ENCODE assay signal across 35 cellular contexts in the genomic region with DNA sequence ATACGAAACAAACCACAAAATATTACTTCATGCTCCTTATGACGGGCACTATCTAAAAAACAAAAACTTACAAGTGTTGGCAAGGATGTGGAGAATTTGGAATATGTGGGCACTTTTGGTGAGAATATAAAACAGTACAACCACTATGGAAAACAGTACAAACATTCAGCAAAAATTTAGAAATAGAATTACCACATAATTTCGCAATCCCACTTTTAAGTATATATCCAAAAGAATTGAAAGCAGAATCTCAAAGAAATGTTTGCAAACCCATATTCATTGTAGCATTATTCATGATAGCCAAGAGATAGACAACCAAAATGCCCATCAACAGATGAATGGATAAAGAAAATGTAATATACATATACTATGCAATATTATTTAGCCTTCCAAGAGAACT.
"Had no signal": no experiment of that assay in that cellular context is flagged by ENCODE, and none has a peak within 500 bp of the region (broad histone marks: within the 10 kb centered on the region; RNA-seq: fewer than 3 reads in every experiment).

No MANE protein-coding gene starts in this region.

- H3K27ac ChIP-seq: ascending aorta, cardiac muscle cell, colonic mucosa, VCaP had no signal

- H3K27me3 ChIP-seq: ascending aorta, cardiac muscle cell, colonic mucosa had no signal

- H3K4me3 ChIP-seq: ascending aorta, cardiac muscle cell, colonic mucosa had no signal

- H3K9me3 ChIP-seq: ascending aorta, colonic mucosa had no signal

- H3K27ac Mint-ChIP-seq: activated B cell treated with CpG ODN at 0.5 μM for 24 hours; activated CD4-positive, alpha-beta memory T cell treated with anti-CD3 and anti-CD28 coated beads for 36 hours; activated CD4-positive, alpha-beta T cell treated with anti-CD3 and anti-CD28 coated beads, Interleukin-2, amount 10 ng/mL, durations not matched to agents 24 days and 14 days; activated CD8-positive, alpha-beta T cell treated with anti-CD3 and anti-CD28 coated beads for 36 hours; activated naive CD4-positive, alpha-beta T cell treated with anti-CD3 and anti-CD28 coated beads for 36 hours; activated naive CD8-positive, alpha-beta T cell; activated naive CD8-positive, alpha-beta T cell treated with anti-CD3 and anti-CD28 coated beads, Interleukin-2, amount 10 ng/mL, durations not matched to agents 7 days and 5 days; activated naive CD8-positive, alpha-beta T cell treated with anti-CD3 and anti-CD28 coated beads, Interleukin-2, amount 50 U/mL, for 24 hours; activated T-cell treated with anti-CD3 and anti-CD28 coated beads, Interleukin-2, amount 50 U/mL, for 72 hours; activated T-helper 1 cell treated with anti-CD3 and anti-CD28 coated beads, Interleukin-12 subunit alpha, Interleukin-12 subunit beta, Interleukin-2, Interleukin-4 antibody, amounts not matched to agents 30 ng/mL and 10 ng/mL and 1 ng/mL, durations not matched to agents 14 hours and 24 hours and 36 hours; activated T-helper 17 cell treated with anti-CD3 and anti-CD28 coated beads, Interleukin-2, amount 50 U/mL, for 72 hours; brain; T-helper 2 cell treated with Interferon-gamma antibody and Interleukin-4, amounts not matched to agents 5 μg/mL and 100 μg/mL, for 36 hours had no signal

- DNase-seq: activated B cell treated with CpG ODN at 0.5 μM for 24 hours; activated CD4-positive, alpha-beta memory T cell treated with anti-CD3 and anti-CD28 coated beads for 36 hours; activated CD4-positive, alpha-beta T cell treated with anti-CD3 and anti-CD28 coated beads for 4 hours; activated CD4-positive, alpha-beta T cell treated with anti-CD3 and anti-CD28 coated beads, Interleukin-2, amount 10 ng/mL, durations not matched to agents 24 days and 14 days; activated CD4-positive, alpha-beta T cell treated with anti-CD3 and anti-CD28 coated beads, Interleukin-2, amount 50 U/mL, for 1 hour; activated CD4-positive, alpha-beta T cell treated with anti-CD3 and anti-CD28 coated beads, Interleukin-2, amount 50 U/mL, for 4 hours; activated CD4-positive, CD25-positive, alpha-beta regulatory T cell treated with anti-CD3 and anti-CD28 coated beads, Interleukin-2, amount 50 U/mL, for 72 hours; activated CD8-positive, alpha-beta memory T cell treated with anti-CD3 and anti-CD28 coated beads, Interleukin-2, amount 50 U/mL, for 4 hours; activated CD8-positive, alpha-beta T cell treated with anti-CD3 and anti-CD28 coated beads for 36 hours; activated effector memory CD4-positive, alpha-beta T cell treated with anti-CD3 and anti-CD28 coated beads, Interleukin-2, amount 50 U/mL, for 16 hours; activated gamma-delta T cell treated with Interleukin-2 at 50 U/mL for 16 hours; activated naive CD4-positive, alpha-beta T cell; activated naive CD4-positive, alpha-beta T cell treated with anti-CD3 and anti-CD28 coated beads for 36 hours; activated naive CD4-positive, alpha-beta T cell treated with anti-CD3 and anti-CD28 coated beads, Interleukin-2, amount 50 U/mL, for 16 hours; activated naive CD8-positive, alpha-beta T cell treated with anti-CD3 and anti-CD28 coated beads, Interleukin-2, amount 10 ng/mL, durations not matched to agents 7 days and 5 days; activated naive CD8-positive, alpha-beta T cell treated with anti-CD3 and anti-CD28 coated beads, Interleukin-2, amount 50 U/mL, for 24 hours; activated T-cell treated with anti-CD3 and anti-CD28 coated beads for 4 hours; activated T-cell treated with anti-CD3 and anti-CD28 coated beads, Interleukin-2, amount 50 U/mL, for 1 hour; activated T-cell treated with anti-CD3 and anti-CD28 coated beads, Interleukin-2, amount 50 U/mL, for 4 hours; activated T-cell treated with anti-CD3 and anti-CD28 coated beads, Interleukin-2, amount 50 U/mL, for 72 hours; amygdala; anterior cingulate cortex; caudate nucleus; cerebellar nuclear complex; colonic mucosa; T-helper 2 cell; T-helper 9 cell had no signal

- H3K4me1 ChIP-seq: ascending aorta, colonic mucosa had no signal

- H3K36me3 Mint-ChIP-seq: activated CD4-positive, alpha-beta memory T cell treated with anti-CD3 and anti-CD28 coated beads for 36 hours; activated naive CD8-positive, alpha-beta T cell; activated naive CD8-positive, alpha-beta T cell treated with anti-CD3 and anti-CD28 coated beads, Interleukin-2, amount 10 ng/mL, durations not matched to agents 7 days and 5 days; brain had no signal

- H3K36me3 ChIP-seq: ascending aorta, cardiac muscle cell, colonic mucosa had no signal

- ATAC-seq: activated CD8-positive, alpha-beta T cell treated with anti-CD3 and anti-CD28 coated beads for 36 hours; activated naive CD8-positive, alpha-beta T cell treated with anti-CD3 and anti-CD28 coated beads, Interleukin-2, amount 50 U/mL, for 24 hours; activated T-cell treated with anti-CD3 and anti-CD28 coated beads, Interleukin-2, amount 50 U/mL, for 4 hours; activated T-cell treated with anti-CD3 and anti-CD28 coated beads, Interleukin-2, amount 50 U/mL, for 72 hours; activated T-helper 17 cell treated with anti-CD3 and anti-CD28 coated beads, Interleukin-2, amount 50 U/mL, for 72 hours had no signal
